Comparison of ENCODE assay signal across 1 cellular context in genomic region chr11:107691003-107691402, GRCh38.
TF ChIP-seq lines count a peak whose summit lies in the region.

No MANE protein-coding gene starts in this region.

TF ChIP-seq in HCT116, 20 proteins besides CTCF, POLR2A, EP300 and RAD21 (continued from another document):
- no peak for TF ChIP-seq EZH2phosphoT487 (IDR thresholded peaks at IDR 0.05; ENCODE audit: borderline replicate concordance)
